ENCODE assay signal across 8 cellular contexts in the genomic region with DNA sequence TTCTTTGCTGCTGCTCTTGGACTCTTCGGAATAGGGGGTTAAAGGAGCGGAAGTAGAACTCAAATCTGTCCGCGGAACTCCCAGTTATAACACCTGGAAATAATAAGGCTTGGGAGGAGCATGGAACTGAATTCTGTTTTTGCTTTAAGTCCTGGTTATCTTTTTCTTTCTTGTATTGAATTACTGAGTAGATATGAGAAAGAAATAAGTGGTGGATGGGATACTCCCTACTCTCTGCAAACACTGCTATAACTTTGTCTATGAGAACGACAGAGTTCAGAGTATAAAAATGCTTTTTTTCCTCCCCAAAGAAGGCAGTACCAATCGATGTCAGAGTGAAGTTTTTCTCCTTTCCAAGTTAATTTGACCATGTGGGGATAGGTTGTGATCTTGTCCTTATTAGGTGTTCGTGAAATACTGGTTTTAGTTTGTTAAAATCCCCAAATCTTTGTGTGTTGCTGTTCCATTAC. TPM values are rescaled to one million over a fixed set of nuclear protein-coding genes. Genes with fewer than 3 reads are reported as not detected.
DNase-seq lines count a peak whose midpoint lies in the region; TF ChIP-seq lines count a peak whose summit lies in the region.

No MANE protein-coding gene starts in this region.

- in situ Hi-C loops in SK-MEL-5 (cut with HindIII; ENCODE audit: low pct_unique_long_range_greater_than_20kb, low sequenced_read_pairs), result no loop called here

- TF ChIP-seq CTCF in AG10803 (conservative IDR thresholded peaks at IDR 0.05; ENCODE audit: low read length) (no peak), GM20000 (IDR thresholded peaks at IDR 0.05; ENCODE audit: extremely low read depth, missing control alignments) (no peak)

- H3K27me3 ChIP-seq in effector memory CD4-positive, alpha-beta T cell (replicated peaks; ENCODE audit: control insufficient read depth, insufficient read depth, low read length, poor library complexity, severe bottlenecking), result no peaks in the 10 kb centered on the region

- H3K27ac ChIP-seq in effector memory CD4-positive, alpha-beta T cell (ENCODE audit: insufficient read depth, low read length, poor library complexity, severe bottlenecking), result peak overlapping the region; percentile 87

- H3K36me3 ChIP-seq in effector memory CD4-positive, alpha-beta T cell (ENCODE audit: control insufficient read depth, insufficient read depth, low read length), result no peaks in the 10 kb centered on the region

- peaks cover 15% of the 10 kb centered on the region for H3K4me1 ChIP-seq in effector memory CD4-positive, alpha-beta T cell (ENCODE audit: control insufficient read depth, insufficient read depth, low read length, poor library complexity, severe bottlenecking)

- no peaks in the 10 kb centered on the region for H3K9me3 ChIP-seq in effector memory CD4-positive, alpha-beta T cell (ENCODE audit: control insufficient read depth, low read length)

- H3K4me3 ChIP-seq in AG10803 (ENCODE audit: low read length), result peak overlapping the region; percentile 78
- H3K4me3 ChIP-seq in effector memory CD4-positive, alpha-beta T cell (ENCODE audit: insufficient read depth, low read depth, low read length, poor library complexity, severe bottlenecking), result peak overlapping the region; percentile 96

- peak; percentile 57 for DNase-seq in AG10803 (ENCODE audit: low read depth)
- DNase-seq in GM20000 (ENCODE audit: low spot score), result peak; percentile 18
- peak; percentile 34 for DNase-seq in SK-MEL-5 (ENCODE audit: low read depth, low spot score)
- DNase-seq in effector memory CD4-positive, alpha-beta T cell, result no peak
- peak; percentile 59 for DNase-seq in myocyte (ENCODE audit: low read depth)
- DNase-seq in HuH-7.5 (ENCODE audit: low spot score), result no peak
- DNase-seq in NCI-H2081 treated with DMSO at 0.1 percent for 48 hours (lab: John Stamatoyannopoulos, UW), result no peak
- no peak for DNase-seq in COLO668 (lab: John Stamatoyannopoulos, UW; ENCODE audit: unreplicated experiment)

RNA-seq across cellular contexts. Expression of gene RIC1, which starts 1.2 kb away (rescaled TPM):
- 14.7 and 15.2 TPM in 2 replicates for total RNA-seq in SK-MEL-5 (2014; rRNA removed; shearing (Covaris generic))
- 9.5 and 13.7 TPM in 2 replicates for polyA plus RNA-seq in SK-MEL-5 (2015; cell fraction: cytosol; rRNA removed)
- 35.1 and 35.4 TPM in 2 replicates for polyA plus RNA-seq in SK-MEL-5 (2015; cell fraction: nucleus; rRNA removed)
- total RNA-seq in myocyte, result 25.1 and 28.3 TPM in 2 replicates
- 12.1 TPM for polyA plus RNA-seq in myocyte (2012)

Comparison
In these comparisons a context has a peak if more than half of its experiments do, and no peak if none do; other contexts are left out.
1. DNase-seq: peak in AG10803 (single experiment), GM20000 (single experiment), SK-MEL-5 (single experiment) and myocyte (single experiment); none in effector memory CD4-positive, alpha-beta T cell (0 of 3), HuH-7.5 (single experiment), NCI-H2081 treated with DMSO at 0.1 percent for 48 hours (single experiment) and COLO668 (single experiment).